3 cellular contexts compared by ENCODE assay signal in the genomic region with DNA sequence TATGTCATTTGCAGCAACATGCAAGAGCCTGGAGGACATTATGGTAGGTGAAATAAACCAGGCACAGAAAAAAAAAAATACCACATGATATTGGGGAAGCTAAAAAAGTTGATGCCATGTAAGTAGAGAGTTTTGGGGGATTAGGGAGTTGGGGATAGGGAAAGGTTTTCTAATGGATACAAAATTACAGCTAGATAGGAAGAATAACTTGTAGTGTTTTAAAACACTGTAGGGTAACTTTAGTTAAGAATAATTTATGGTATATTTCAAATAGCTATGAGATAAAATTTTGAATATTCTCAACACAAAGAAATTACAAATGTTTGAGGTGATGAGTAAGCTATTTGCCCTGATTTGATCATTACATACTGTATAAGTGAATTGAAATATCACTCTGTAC.
TF ChIP-seq lines count a peak whose summit lies in the region.

No MANE protein-coding gene starts in this region.

TF ChIP-seq in HepG2, 621 proteins besides CTCF, POLR2A, EP300 and RAD21:
- TF ChIP-seq, protein P1, sequence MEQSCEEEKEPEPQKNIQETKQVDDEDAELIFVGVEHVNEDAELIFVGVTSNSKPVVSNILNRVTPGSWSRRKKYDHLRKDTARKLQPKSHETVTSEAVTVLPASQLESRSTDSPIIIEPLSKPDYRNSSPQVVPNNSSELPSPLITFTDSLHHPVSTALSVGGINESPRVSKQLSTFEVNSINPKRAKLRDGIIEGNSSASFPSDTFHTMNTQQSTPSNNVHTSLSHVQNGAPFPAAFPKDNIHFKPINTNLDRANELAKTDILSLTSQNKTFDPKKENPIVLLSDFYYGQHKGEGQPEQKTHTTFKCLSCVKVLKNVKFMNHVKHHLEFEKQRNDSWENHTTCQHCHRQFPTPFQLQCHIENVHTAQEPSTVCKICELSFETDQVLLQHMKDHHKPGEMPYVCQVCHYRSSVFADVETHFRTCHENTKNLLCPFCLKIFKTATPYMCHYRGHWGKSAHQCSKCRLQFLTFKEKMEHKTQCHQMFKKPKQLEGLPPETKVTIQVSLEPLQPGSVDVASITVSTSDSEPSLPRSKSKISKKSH (CRISPR knock-in tag; IDR thresholded peaks at IDR 0.05; ENCODE audit: borderline replicate concordance): no peak
- peak; percentile 19 for TF ChIP-seq HNRNPK (IDR thresholded peaks at IDR 0.05; ENCODE audit: low read depth, low read length, poor library complexity, severe bottlenecking)

TF ChIP-seq in K562, 482 proteins besides CTCF, POLR2A, EP300 and RAD21:
- TF ChIP-seq MAFF (IDR thresholded peaks at IDR 0.05; ENCODE audit: low read length) (no peak), PCBP2 (IDR thresholded peaks at IDR 0.05; ENCODE audit: low read depth, low read length, poor library complexity, severe bottlenecking) (peak; percentile 92), NFATC3 (IDR thresholded peaks at IDR 0.05) (no peak), PYGO2 (tag; IDR thresholded peaks at IDR 0.05) (no peak), HNRNPK (IDR thresholded peaks at IDR 0.05; ENCODE audit: low read depth, low read length, poor library complexity, severe bottlenecking) (peak; percentile 13), ZKSCAN8 (CRISPR knock-in tag; IDR thresholded peaks at IDR 0.05) (no peak), ZNF764 (CRISPR knock-in tag; IDR thresholded peaks at IDR 0.05; ENCODE audit: low read depth) (no peak)
- TF ChIP-seq, protein P2, sequence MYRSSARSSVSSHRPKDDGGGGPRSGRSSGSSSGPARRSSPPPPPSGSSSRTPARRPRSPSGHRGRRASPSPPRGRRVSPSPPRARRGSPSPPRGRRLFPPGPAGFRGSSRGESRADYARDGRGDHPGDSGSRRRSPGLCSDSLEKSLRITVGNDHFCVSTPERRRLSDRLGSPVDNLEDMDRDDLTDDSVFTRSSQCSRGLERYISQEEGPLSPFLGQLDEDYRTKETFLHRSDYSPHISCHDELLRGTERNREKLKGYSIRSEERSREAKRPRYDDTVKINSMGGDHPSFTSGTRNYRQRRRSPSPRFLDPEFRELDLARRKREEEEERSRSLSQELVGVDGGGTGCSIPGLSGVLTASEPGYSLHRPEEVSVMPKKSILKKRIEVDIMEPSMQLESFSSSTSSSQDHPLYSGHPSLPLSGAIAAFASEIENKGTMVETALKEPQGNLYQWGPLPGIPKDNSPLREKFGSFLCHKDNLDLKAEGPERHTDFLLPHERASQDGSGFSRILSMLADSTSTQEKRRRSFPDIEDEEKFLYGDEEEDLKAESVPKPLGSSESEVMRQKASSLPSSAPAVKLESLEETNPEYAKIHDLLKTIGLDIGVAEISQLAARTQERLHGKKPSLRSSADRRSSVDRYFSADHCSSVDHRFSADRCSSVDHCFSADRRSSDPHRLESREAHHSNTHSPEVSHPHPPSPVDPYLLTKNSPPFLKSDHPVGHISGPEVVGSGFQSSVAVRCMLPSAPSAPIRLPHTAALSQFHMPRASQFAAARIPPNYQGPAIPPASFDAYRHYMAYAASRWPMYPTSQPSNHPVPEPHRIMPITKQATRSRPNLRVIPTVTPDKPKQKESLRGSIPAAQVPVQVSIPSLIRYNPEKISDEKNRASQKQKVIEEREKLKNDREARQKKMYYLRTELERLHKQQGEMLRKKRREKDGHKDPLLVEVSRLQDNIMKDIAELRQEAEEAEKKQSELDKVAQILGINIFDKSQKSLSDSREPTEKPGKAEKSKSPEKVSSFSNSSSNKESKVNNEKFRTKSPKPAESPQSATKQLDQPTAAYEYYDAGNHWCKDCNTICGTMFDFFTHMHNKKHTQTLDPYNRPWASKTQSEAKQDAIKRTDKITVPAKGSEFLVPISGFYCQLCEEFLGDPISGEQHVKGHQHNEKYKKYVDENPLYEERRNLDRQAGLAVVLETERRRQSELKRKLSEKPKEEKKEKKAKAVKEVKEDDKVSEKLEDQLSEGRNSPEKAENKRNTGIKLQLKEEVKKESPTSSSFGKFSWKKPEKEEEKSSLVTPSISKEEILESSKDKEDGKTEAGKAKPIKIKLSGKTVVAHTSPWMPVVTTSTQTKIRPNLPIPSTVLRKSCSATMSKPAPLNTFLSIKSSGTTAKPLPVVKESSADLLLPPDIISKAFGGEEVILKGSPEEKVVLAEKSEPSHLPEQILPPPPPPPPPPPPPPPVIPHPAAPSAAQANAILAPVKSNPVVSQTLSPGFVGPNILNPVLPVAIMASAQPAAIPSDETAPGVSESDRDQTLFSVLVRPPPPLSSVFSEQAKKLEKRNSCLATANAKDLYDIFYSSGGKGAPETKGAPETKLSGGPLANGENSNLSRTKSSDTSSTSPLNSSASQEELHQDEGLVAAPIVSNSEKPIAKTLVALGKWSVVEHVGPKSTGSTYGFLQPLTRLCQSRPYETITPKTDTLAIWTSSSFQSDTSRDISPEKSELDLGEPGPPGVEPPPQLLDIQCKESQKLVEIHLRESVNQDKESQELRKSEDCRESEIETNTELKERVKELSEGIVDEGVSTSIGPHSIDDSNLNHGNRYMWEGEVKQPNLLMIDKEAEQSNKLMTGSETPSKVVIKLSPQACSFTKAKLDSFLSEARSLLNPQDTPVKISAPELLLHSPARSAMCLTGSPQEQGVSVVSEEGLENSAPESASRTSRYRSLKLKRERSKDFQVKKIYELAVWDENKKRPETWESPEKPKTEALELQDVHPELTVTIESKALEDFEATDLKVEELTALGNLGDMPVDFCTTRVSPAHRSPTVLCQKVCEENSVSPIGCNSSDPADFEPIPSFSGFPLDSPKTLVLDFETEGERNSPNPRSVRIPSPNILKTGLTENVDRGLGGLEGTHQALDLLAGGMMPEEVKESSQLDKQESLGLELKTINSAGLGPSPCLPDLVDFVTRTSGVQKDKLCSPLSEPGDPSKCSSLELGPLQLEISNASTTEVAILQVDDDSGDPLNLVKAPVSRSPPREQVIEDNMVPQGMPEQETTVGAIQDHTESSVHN (IDR thresholded peaks at IDR 0.05; ENCODE audit: borderline replicate concordance in 1 of 2, low read depth in 1 of 2): no peak
- TF ChIP-seq, protein P3, sequence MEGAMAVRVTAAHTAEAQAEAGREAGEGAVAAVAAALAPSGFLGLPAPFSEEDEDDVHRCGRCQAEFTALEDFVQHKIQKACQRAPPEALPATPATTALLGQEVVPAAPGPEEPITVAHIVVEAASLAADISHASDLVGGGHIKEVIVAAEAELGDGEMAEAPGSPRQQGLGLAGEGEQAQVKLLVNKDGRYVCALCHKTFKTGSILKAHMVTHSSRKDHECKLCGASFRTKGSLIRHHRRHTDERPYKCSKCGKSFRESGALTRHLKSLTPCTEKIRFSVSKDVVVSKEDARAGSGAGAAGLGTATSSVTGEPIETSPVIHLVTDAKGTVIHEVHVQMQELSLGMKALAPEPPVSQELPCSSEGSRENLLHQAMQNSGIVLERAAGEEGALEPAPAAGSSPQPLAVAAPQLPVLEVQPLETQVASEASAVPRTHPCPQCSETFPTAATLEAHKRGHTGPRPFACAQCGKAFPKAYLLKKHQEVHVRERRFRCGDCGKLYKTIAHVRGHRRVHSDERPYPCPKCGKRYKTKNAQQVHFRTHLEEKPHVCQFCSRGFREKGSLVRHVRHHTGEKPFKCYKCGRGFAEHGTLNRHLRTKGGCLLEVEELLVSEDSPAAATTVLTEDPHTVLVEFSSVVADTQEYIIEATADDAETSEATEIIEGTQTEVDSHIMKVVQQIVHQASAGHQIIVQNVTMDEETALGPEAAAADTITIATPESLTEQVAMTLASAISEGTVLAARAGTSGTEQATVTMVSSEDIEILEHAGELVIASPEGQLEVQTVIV (CRISPR knock-in tag; IDR thresholded peaks at IDR 0.05; ENCODE audit: borderline replicate concordance): peak; percentile 32; the same call in 1 of the 2 replicates

TF ChIP-seq in endothelial cell of umbilical vein, 7 proteins besides CTCF, POLR2A, EP300 and RAD21:
- TF ChIP-seq MYC (IDR thresholded peaks at IDR 0.05; ENCODE audit: low read depth, low read length) (no peak), JUN (IDR thresholded peaks at IDR 0.05; ENCODE audit: borderline replicate concordance, insufficient read depth, insufficient read length, low read depth) (no peak), FOS (IDR thresholded peaks at IDR 0.05; ENCODE audit: borderline replicate concordance, insufficient read depth, low read length) (no peak), GATA2 (IDR thresholded peaks at IDR 0.05; ENCODE audit: insufficient read depth, insufficient read length, low read depth, low read length) (no peak), POLR2AphosphoS5 (IDR thresholded peaks at IDR 0.05; ENCODE audit: insufficient read depth, low read depth, low read length) (no peak), EZH2 (IDR thresholded peaks at IDR 0.05; ENCODE audit: borderline replicate concordance, low read depth, low read length, severe bottlenecking) (no peak)
- TF ChIP-seq, protein P4, sequence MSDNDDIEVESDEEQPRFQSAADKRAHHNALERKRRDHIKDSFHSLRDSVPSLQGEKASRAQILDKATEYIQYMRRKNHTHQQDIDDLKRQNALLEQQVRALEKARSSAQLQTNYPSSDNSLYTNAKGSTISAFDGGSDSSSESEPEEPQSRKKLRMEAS (IDR thresholded peaks at IDR 0.05; ENCODE audit: insufficient read depth, insufficient read length): no peak
TF ChIP-seq in endothelial cell of umbilical vein: peak in this region for 0.
